ENCODE assay signal across 8 cellular contexts in the genomic region with DNA sequence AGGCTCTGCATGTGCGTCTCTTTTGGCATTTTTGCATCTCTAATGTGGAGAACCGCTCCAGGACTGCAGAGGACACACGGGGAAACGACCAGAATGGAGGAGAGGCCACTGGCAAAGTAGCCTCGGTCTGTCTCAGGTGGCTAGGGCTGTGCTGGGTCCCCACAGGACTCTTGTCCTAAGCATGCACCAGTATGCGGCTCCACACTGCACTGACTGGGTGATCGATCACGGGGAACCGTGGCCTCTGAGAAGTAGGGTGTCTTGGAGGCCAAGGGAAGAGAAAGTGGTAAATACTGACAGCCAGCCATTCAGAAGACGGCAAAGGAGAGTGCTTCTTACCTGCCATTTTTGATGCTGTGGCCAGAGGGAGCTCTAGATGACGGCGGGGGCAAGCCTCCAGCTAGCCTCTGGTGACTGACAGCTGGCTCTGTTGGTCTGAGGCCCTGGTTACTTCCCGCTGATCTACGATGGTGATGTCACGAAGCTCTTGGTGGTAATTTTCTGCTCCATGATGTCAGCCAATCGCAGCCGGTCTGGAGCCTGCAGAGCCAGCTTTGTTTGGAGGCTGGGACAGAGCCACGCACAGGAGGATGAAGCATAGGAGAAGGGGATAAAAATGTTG. TPM values are rescaled to one million over a fixed set of nuclear protein-coding genes. Genes with fewer than 3 reads are reported as not detected.
A peak's percentile ranks its signal among the peaks of the same experiment; 100 is the strongest.
DNase-seq lines count a peak whose midpoint lies in the region; ATAC-seq and TF ChIP-seq lines count a peak whose summit lies in the region.

No MANE protein-coding gene starts in this region.

- H3F3A ChIP-seq in SK-N-SH (replicated peaks; ENCODE audit: insufficient read depth) = no peaks in the 10 kb centered on the region

- H3K27me3 Mint-ChIP-seq in naive B cell = peaks cover 0 to 6% (median 6%) of the 10 kb centered on the region in 3 donors

- WGBS in SK-N-SH (ENCODE audit: low lambda C conversion rate) = 60% methylated on average over 16 of the region's 18 CpGs

- no peak overlapping the region for H3K4me2 ChIP-seq in SK-N-SH

- H3K79me2 ChIP-seq in SK-N-SH (ENCODE audit: insufficient read depth) = no peaks in the 10 kb centered on the region

- H2AFZ ChIP-seq in SK-N-SH (ENCODE audit: low read depth) = no peak overlapping the region

- H3K9me3 ChIP-seq in SK-N-SH = no peaks in the 10 kb centered on the region

- no peak overlapping the region for H3K4me3 Mint-ChIP-seq in naive B cell

- no peak overlapping the region for H3K27ac ChIP-seq in SK-N-SH (ENCODE audit: low read depth in 2 of 2, low read length in 1 of 2)

- peaks cover 0 to 5% of the 10 kb centered on the region in 2 donors for H3K36me3 Mint-ChIP-seq in naive B cell

- POLR2A ChIA-PET in SK-N-SH (lab: Yijun Ruan, JAX) = no interaction called here

- H3K9ac ChIP-seq in SK-N-SH = no peak overlapping the region

- no peaks in the 10 kb centered on the region for H3K36me3 ChIP-seq in SK-N-SH (replicated peaks in 1 of 2; ENCODE audit: control insufficient read depth in 1 of 2, insufficient read depth in 2 of 2, low read length in 1 of 2)

- H3K27ac Mint-ChIP-seq in naive B cell = no peak overlapping the region

- no peaks in the 10 kb centered on the region for H3K27me3 ChIP-seq in SK-N-SH (ENCODE audit: insufficient read depth)

- H3K9me3 Mint-ChIP-seq in naive B cell = peaks cover 0 to 2% (median 0%) of the 10 kb centered on the region in 7 donors

- CTCF ChIA-PET in SK-N-SH (lab: Yijun Ruan, JAX) = interaction anchor here (1.0 to 2.9 kb wide), 5 partner anchors 11 to 535 kb away, joined by 3 to 9 read pairs (median 5); no protein-coding TSS in a partner anchor

- ATAC-seq in SK-N-SH treated with all-trans-retinoic acid at 6 μM for 48 hours (no peak), HG03457 (IDR thresholded peaks at IDR 0.05; ENCODE audit: unreplicated experiment) (peak; percentile 67), naive B cell (ENCODE audit: low read depth in 2 of 2) (peak in 1 of 2 donors; percentile 48), HG02973 (IDR thresholded peaks at IDR 0.05; ENCODE audit: unreplicated experiment) (no peak)

- no peak overlapping the region for H3K4me3 ChIP-seq in SK-N-SH (ENCODE audit: low read depth in 2 of 2, low read length in 1 of 2)

- H3K4me1 Mint-ChIP-seq in naive B cell = no peaks in the 10 kb centered on the region

- DNase-seq in SK-N-SH (peak; percentile 48), SK-N-DZ (ENCODE audit: low spot score) (peak; percentile 78), naive B cell (peak; percentile 6), DMS114 treated with DMSO at 0.1 percent for 48 hours (lab: John Stamatoyannopoulos, UW; ENCODE audit: unreplicated experiment) (no peak)
- no peak for DNase-seq in activated CD8-positive, alpha-beta memory T cell treated with anti-CD3 and anti-CD28 coated beads, Interleukin-2, amount 50 U/mL, for 4 hours

- TF ChIP-seq EP300 in SK-N-SH (IDR thresholded peaks at IDR 0.05; ENCODE audit: borderline replicate concordance in 1 of 2, low read depth in 1 of 2, low read length in 1 of 2) = no peak

- TF ChIP-seq RAD21 in SK-N-SH (IDR thresholded peaks at IDR 0.05; ENCODE audit: low read length) = no peak

- peaks cover 0 to 4% of the 10 kb centered on the region in 2 experiments; a peak in 1 of 4 replicates for H3K4me1 ChIP-seq in SK-N-SH (ENCODE audit: control insufficient read depth in 1 of 2, insufficient read depth in 2 of 2, low read depth in 1 of 2, low read length in 1 of 2)

- no peak for TF ChIP-seq CTCF in SK-N-SH (IDR thresholded peaks at IDR 0.05)

- no peaks in the 10 kb centered on the region for H3K9me2 ChIP-seq in SK-N-SH

- no peaks in the 10 kb centered on the region for H4K20me1 ChIP-seq in SK-N-SH (ENCODE audit: insufficient read depth)

TF ChIP-seq in SK-N-SH, 30 proteins besides CTCF, POLR2A, EP300 and RAD21 (continues in another document):
- TF ChIP-seq FOSL2 (IDR thresholded peaks at IDR 0.05; ENCODE audit: borderline replicate concordance, low read depth) = no peak
- TF ChIP-seq SIN3A (IDR thresholded peaks at IDR 0.05; ENCODE audit: borderline replicate concordance, low read depth, low read length) = no peak
- TF ChIP-seq TEAD4 (IDR thresholded peaks at IDR 0.05; ENCODE audit: borderline replicate concordance, insufficient read depth) = no peak
- TF ChIP-seq RFX5 (IDR thresholded peaks at IDR 0.05; ENCODE audit: low read length) = no peak
- TF ChIP-seq ELF1 (IDR thresholded peaks at IDR 0.05) = no peak
- TF ChIP-seq, protein P1, sequence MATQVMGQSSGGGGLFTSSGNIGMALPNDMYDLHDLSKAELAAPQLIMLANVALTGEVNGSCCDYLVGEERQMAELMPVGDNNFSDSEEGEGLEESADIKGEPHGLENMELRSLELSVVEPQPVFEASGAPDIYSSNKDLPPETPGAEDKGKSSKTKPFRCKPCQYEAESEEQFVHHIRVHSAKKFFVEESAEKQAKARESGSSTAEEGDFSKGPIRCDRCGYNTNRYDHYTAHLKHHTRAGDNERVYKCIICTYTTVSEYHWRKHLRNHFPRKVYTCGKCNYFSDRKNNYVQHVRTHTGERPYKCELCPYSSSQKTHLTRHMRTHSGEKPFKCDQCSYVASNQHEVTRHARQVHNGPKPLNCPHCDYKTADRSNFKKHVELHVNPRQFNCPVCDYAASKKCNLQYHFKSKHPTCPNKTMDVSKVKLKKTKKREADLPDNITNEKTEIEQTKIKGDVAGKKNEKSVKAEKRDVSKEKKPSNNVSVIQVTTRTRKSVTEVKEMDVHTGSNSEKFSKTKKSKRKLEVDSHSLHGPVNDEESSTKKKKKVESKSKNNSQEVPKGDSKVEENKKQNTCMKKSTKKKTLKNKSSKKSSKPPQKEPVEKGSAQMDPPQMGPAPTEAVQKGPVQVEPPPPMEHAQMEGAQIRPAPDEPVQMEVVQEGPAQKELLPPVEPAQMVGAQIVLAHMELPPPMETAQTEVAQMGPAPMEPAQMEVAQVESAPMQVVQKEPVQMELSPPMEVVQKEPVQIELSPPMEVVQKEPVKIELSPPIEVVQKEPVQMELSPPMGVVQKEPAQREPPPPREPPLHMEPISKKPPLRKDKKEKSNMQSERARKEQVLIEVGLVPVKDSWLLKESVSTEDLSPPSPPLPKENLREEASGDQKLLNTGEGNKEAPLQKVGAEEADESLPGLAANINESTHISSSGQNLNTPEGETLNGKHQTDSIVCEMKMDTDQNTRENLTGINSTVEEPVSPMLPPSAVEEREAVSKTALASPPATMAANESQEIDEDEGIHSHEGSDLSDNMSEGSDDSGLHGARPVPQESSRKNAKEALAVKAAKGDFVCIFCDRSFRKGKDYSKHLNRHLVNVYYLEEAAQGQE (IDR thresholded peaks at IDR 0.05; ENCODE audit: low read depth, low read length) = no peak
- TF ChIP-seq TCF12 (IDR thresholded peaks at IDR 0.05) = no peak
- no peak for TF ChIP-seq CHD2 (IDR thresholded peaks at IDR 0.05; ENCODE audit: low read length, partially characterized antibody)
- no peak for TF ChIP-seq SMC3 (IDR thresholded peaks at IDR 0.05; ENCODE audit: low read depth, low read length)
- no peak for TF ChIP-seq NRF1 (IDR thresholded peaks at IDR 0.05; ENCODE audit: low read depth, low read length)
- TF ChIP-seq RXRA (IDR thresholded peaks at IDR 0.05; ENCODE audit: borderline replicate concordance, low read depth) = no peak

TF ChIP-seq in SK-N-SH treated with all-trans-retinoic acid at 6 μM for 48 hours, 23 proteins besides CTCF, POLR2A, EP300 and RAD21:
- TF ChIP-seq SNAI2 (CRISPR knock-in tag; IDR thresholded peaks at IDR 0.05) = no peak
- no peak for TF ChIP-seq GLIS3 (CRISPR knock-in tag; IDR thresholded peaks at IDR 0.05)
- no peak for TF ChIP-seq ZC3H10 (CRISPR knock-in tag; IDR thresholded peaks at IDR 0.05)
- no peak for TF ChIP-seq ZFP30 (CRISPR knock-in tag; IDR thresholded peaks at IDR 0.05)
- TF ChIP-seq PPARA (CRISPR knock-in tag; IDR thresholded peaks at IDR 0.05; ENCODE audit: borderline replicate concordance) = no peak
- no peak for TF ChIP-seq RARB (CRISPR knock-in tag; IDR thresholded peaks at IDR 0.05)
- no peak for TF ChIP-seq ISL1 (CRISPR knock-in tag; IDR thresholded peaks at IDR 0.05)

RNA-seq across cellular contexts. Expression of a gene that starts 40.4 kb away (rescaled TPM):
- polyA plus RNA-seq in SK-N-SH (2012; rRNA removed) = 1.3 and 1.8 TPM in 2 replicates
- polyA plus RNA-seq in SK-N-SH (2012; cell fraction: cytosol; rRNA removed) = 0.98 and 1.4 TPM in 2 replicates
- 3.2 and 7.4 TPM in 2 replicates for polyA plus RNA-seq in SK-N-SH (2012; cell fraction: nucleus; rRNA removed)
- polyA plus RNA-seq in SK-N-DZ (2014; cell fraction: cytosol; rRNA removed) = 11.1 and 13.4 TPM in 2 replicates
- polyA plus RNA-seq in SK-N-DZ (2014; cell fraction: nucleus; rRNA removed) = 12.8 and 20.6 TPM in 2 replicates
- polyA plus RNA-seq in naive B cell (ENCODE audit: low read depth in 6 of 6) = 1 to 10 TPM in 2 of 6 donors, under 1 TPM in 3, not detected in 1; 0.32 to 3.1 (median 0.96) TPM

Comparison
In these comparisons a context has a peak if more than half of its experiments do, and no peak if none do; other contexts are left out.
1. DNase-seq: peak in SK-N-SH (single experiment), SK-N-DZ (single experiment) and naive B cell (single experiment); none in DMS114 treated with DMSO at 0.1 percent for 48 hours (single experiment) and activated CD8-positive, alpha-beta memory T cell treated with anti-CD3 and anti-CD28 coated beads, Interleukin-2, amount 50 U/mL, for 4 hours (single experiment).